ENCODE assay signal across 1 cellular context in genomic region chr16:30874821-30875717, GRCh38.
A peak's percentile ranks its signal among the peaks of the same experiment; 100 is the strongest.
TF ChIP-seq lines count a peak whose summit lies in the region.

No MANE protein-coding gene starts in this region.

TF ChIP-seq in HepG2, 621 proteins besides CTCF, POLR2A, EP300 and RAD21 (continued from another document and continues in another):
- TF ChIP-seq ZNF704 (CRISPR knock-in tag; IDR thresholded peaks at IDR 0.05; ENCODE audit: borderline replicate concordance) (peak; percentile 89), ZNF44 (CRISPR knock-in tag; IDR thresholded peaks at IDR 0.05) (peak; percentile 16; the same call in 1 of the 2 replicates), TAF1 (CRISPR knock-in tag; IDR thresholded peaks at IDR 0.05) (peak; percentile 99), ZNF343 (CRISPR knock-in tag; IDR thresholded peaks at IDR 0.05) (peak; percentile 97; the same call in 1 of the 2 replicates), ZNF7 (CRISPR knock-in tag; IDR thresholded peaks at IDR 0.05) (peak; percentile 56), GRHL1 (CRISPR knock-in tag; conservative IDR thresholded peaks at IDR 0.05) (no peak), GTF3A (CRISPR knock-in tag; conservative IDR thresholded peaks at IDR 0.05) (peak; percentile 94; the same call in 1 of the 2 replicates), MYNN (CRISPR knock-in tag; IDR thresholded peaks at IDR 0.05; ENCODE audit: low read depth) (peak; percentile 96), POLR2AphosphoS5 (IDR thresholded peaks at IDR 0.05; ENCODE audit: low read depth, low read length) (peak; percentile 99), ZMYM2 (CRISPR knock-in tag; IDR thresholded peaks at IDR 0.05) (peak; percentile 86), CBX5 (CRISPR knock-in tag; IDR thresholded peaks at IDR 0.05; ENCODE audit: borderline replicate concordance) (peak; percentile 96; the same call in 1 of the 2 replicates), ZNF225 (CRISPR knock-in tag; IDR thresholded peaks at IDR 0.05) (peak; percentile 99), NFE2L2 (IDR thresholded peaks at IDR 0.05; ENCODE audit: low read length) (no peak), PHF20 (CRISPR knock-in tag; IDR thresholded peaks at IDR 0.05) (peak; percentile 93), YEATS2 (CRISPR knock-in tag; IDR thresholded peaks at IDR 0.05; ENCODE audit: borderline replicate concordance) (peak; percentile 96; the same call in 1 of the 2 replicates), AGO1 (IDR thresholded peaks at IDR 0.05; ENCODE audit: low read depth, low read length, poor library complexity, severe bottlenecking) (peak; percentile 84), CHD4 (IDR thresholded peaks at IDR 0.05; ENCODE audit: borderline replicate concordance, low read length) (no peak; the same call in 1 of the 2 replicates), MXI1 (IDR thresholded peaks at IDR 0.05; ENCODE audit: borderline replicate concordance, low read depth, low read length) (peak; percentile 95), ZNF709 (CRISPR knock-in tag; IDR thresholded peaks at IDR 0.05) (peak; percentile 97), NR2F2 (IDR thresholded peaks at IDR 0.05; ENCODE audit: borderline replicate concordance, low read depth) (no peak; the same call in 1 of the 2 replicates), JUND (CRISPR knock-in tag; IDR thresholded peaks at IDR 0.05) (0 out of 2 replicates have a peak, but pooled peaks have one; percentile 56), NONO (IDR thresholded peaks at IDR 0.05) (no peak), NONO (CRISPR knock-in tag; conservative IDR thresholded peaks at IDR 0.05) (peak; percentile 100), EED (CRISPR knock-in tag; IDR thresholded peaks at IDR 0.05) (peak; percentile 99), SMAD9 (CRISPR knock-in tag; IDR thresholded peaks at IDR 0.05) (peak; percentile 63; the same call in 1 of the 2 replicates), ATAD3A (CRISPR knock-in tag; IDR thresholded peaks at IDR 0.05) (peak; percentile 65; the same call in 1 of the 2 replicates), MAF1 (CRISPR knock-in tag; IDR thresholded peaks at IDR 0.05; ENCODE audit: borderline replicate concordance) (peak; percentile 96; the same call in 1 of the 2 replicates), LBX2 (CRISPR knock-in tag; IDR thresholded peaks at IDR 0.05; ENCODE audit: borderline replicate concordance) (peak; percentile 99), ZNF296 (CRISPR knock-in tag; conservative IDR thresholded peaks at IDR 0.05) (no peak), ZSCAN9 (CRISPR knock-in tag; IDR thresholded peaks at IDR 0.05; ENCODE audit: borderline replicate concordance) (peak; percentile 99), CCAR2 (optimal IDR thresholded peaks at IDR 0.05; ENCODE audit: low read depth, low read length) (no peak), ZNF816 (CRISPR knock-in tag; IDR thresholded peaks at IDR 0.05; ENCODE audit: borderline replicate concordance) (no peak; the same call in 1 of the 2 replicates), GABPB1 (CRISPR knock-in tag; IDR thresholded peaks at IDR 0.05) (peak; percentile 100), PAX8 (CRISPR knock-in tag; IDR thresholded peaks at IDR 0.05; ENCODE audit: borderline replicate concordance) (peak; percentile 95; the same call in 1 of the 2 replicates), POLR2AphosphoS2 (IDR thresholded peaks at IDR 0.05; ENCODE audit: low read depth, low read length) (no peak), TBX2 (CRISPR knock-in tag; IDR thresholded peaks at IDR 0.05; ENCODE audit: borderline replicate concordance) (peak; percentile 98), NFKBIZ (CRISPR knock-in tag; IDR thresholded peaks at IDR 0.05) (peak; percentile 94; the same call in 1 of the 2 replicates), TOPORS (CRISPR knock-in tag; IDR thresholded peaks at IDR 0.05) (peak; percentile 95), GLMP (CRISPR knock-in tag; IDR thresholded peaks at IDR 0.05; ENCODE audit: borderline replicate concordance) (no peak), PPARG (CRISPR knock-in tag; conservative IDR thresholded peaks at IDR 0.05) (peak; percentile 85), UBTF (CRISPR knock-in tag; IDR thresholded peaks at IDR 0.05) (peak; percentile 98), ZBTB44 (CRISPR knock-in tag; IDR thresholded peaks at IDR 0.05) (peak; percentile 93), IRF1 (CRISPR knock-in tag; IDR thresholded peaks at IDR 0.05; ENCODE audit: low read depth) (no peak; the same call in 1 of the 2 replicates), MED8 (CRISPR knock-in tag; IDR thresholded peaks at IDR 0.05; ENCODE audit: insufficient replicate concordance) (peak; percentile 98), ZNF609 (CRISPR knock-in tag; IDR thresholded peaks at IDR 0.05; ENCODE audit: borderline replicate concordance) (peak; percentile 80; the same call in 1 of the 2 replicates), ZNF562 (CRISPR knock-in tag; IDR thresholded peaks at IDR 0.05; ENCODE audit: borderline replicate concordance) (no peak; the same call in 1 of the 2 replicates), MEF2D (CRISPR knock-in tag; IDR thresholded peaks at IDR 0.05) (peak; percentile 97), DRAP1 (CRISPR knock-in tag; IDR thresholded peaks at IDR 0.05) (peak; percentile 88; the same call in 1 of the 2 replicates), ZNF484 (CRISPR knock-in tag; IDR thresholded peaks at IDR 0.05; ENCODE audit: borderline replicate concordance, low read depth) (no peak), PITX1 (CRISPR knock-in tag; IDR thresholded peaks at IDR 0.05) (peak; percentile 96), SP1 (IDR thresholded peaks at IDR 0.05) (no peak), SP1 (CRISPR knock-in tag; IDR thresholded peaks at IDR 0.05) (peak; percentile 90), ZNF224 (CRISPR knock-in tag; IDR thresholded peaks at IDR 0.05) (peak; percentile 82), ZNF780A (CRISPR knock-in tag; IDR thresholded peaks at IDR 0.05) (peak; percentile 95), PBX3 (CRISPR knock-in tag; IDR thresholded peaks at IDR 0.05; ENCODE audit: borderline replicate concordance) (0 out of 2 replicates have a peak, but pooled peaks have one; percentile 80)
